ENCODE assay signal across 8 cellular contexts in genomic region chr1:206505702-206506375, GRCh38. TPM values are rescaled to one million over a fixed set of nuclear protein-coding genes. Genes with fewer than 3 reads are reported as not detected.
DNase-seq lines count a peak whose midpoint lies in the region; ATAC-seq and TF ChIP-seq lines count a peak whose summit lies in the region.

No MANE protein-coding gene starts in this region.

- TF ChIP-seq POLR2A in heart left ventricle (IDR thresholded peaks at IDR 0.05) = no peak

- H3K27me3 ChIP-seq in heart left ventricle (peaks cover 0 to 32% (median 0%) of the 10 kb centered on the region in 9 donors), foreskin keratinocyte (no peaks in the 10 kb centered on the region), colonic mucosa (peaks cover 24% of the 10 kb centered on the region), MG63 (no peaks in the 10 kb centered on the region)

- WGBS in heart left ventricle, 4 donors = 81 to 90% (median 88%) methylated on average over 10 of the region's 10 CpGs

- H3K27ac Mint-ChIP-seq in type B pancreatic cell = no peak overlapping the region

- no peak overlapping the region for H3K27ac ChIP-seq in heart left ventricle
- H3K27ac ChIP-seq in VCaP = no peak overlapping the region
- no peak overlapping the region for H3K27ac ChIP-seq in foreskin keratinocyte
- no peak overlapping the region for H3K27ac ChIP-seq in colonic mucosa

- H3K4me1 Mint-ChIP-seq in type B pancreatic cell (ENCODE audit: unreplicated experiment) = peaks cover 17% of the 10 kb centered on the region

- ATAC-seq in heart left ventricle (no peak), left ventricle myocardium superior (no peak), foreskin keratinocyte (no peak)

- H3K4me3 ChIP-seq in heart left ventricle (no peak overlapping the region), colonic mucosa (no peak overlapping the region), MG63 (no peak overlapping the region)

- H3K4me3 Mint-ChIP-seq in type B pancreatic cell = peak overlapping the region; percentile 76

- H3K36me3 Mint-ChIP-seq in type B pancreatic cell = no peaks in the 10 kb centered on the region

- H3K36me3 ChIP-seq in heart left ventricle (no peaks in the 10 kb centered on the region), colonic mucosa (no peaks in the 10 kb centered on the region), MG63 (no peaks in the 10 kb centered on the region; the same call in 1 of the 2 replicates)

- H3K27me3 Mint-ChIP-seq in type B pancreatic cell = peaks cover 89% of the 10 kb centered on the region

- peak in 1 of 5 donors; percentile 5 for DNase-seq in heart left ventricle
- no peak for DNase-seq in left ventricle myocardium superior
- DNase-seq in foreskin keratinocyte = no peak
- DNase-seq in type B pancreatic cell (ENCODE audit: extremely low spot score, unreplicated experiment) = no peak
- DNase-seq in NCI-H82 (lab: John Stamatoyannopoulos, UW) = no peak
- DNase-seq in colonic mucosa = no peak
- DNase-seq in MG63 = no peak

- TF ChIP-seq CTCF in heart left ventricle (IDR thresholded peaks at IDR 0.05) (peak in 7 of 12 donors; percentile 13 to 47 (median 32)), VCaP (conservative IDR thresholded peaks at IDR 0.05) (peak; percentile 64), foreskin keratinocyte (conservative IDR thresholded peaks at IDR 0.05) (peak; percentile 78), type B pancreatic cell (conservative IDR thresholded peaks at IDR 0.05) (peak; percentile 64), colonic mucosa (IDR thresholded peaks at IDR 0.05) (no peak)

- H3K4me1 ChIP-seq in heart left ventricle (peaks cover 0 to 73% (median 33%) of the 10 kb centered on the region in 12 donors), foreskin keratinocyte (peaks cover 6% of the 10 kb centered on the region), colonic mucosa (no peaks in the 10 kb centered on the region)

- intact Hi-C loops in heart left ventricle (cut with DNase I) = loop anchor here in 2 of 10 donors (5.0 kb wide), 1 partner anchor 36 kb away; no protein-coding TSS in a partner anchor
- intact Hi-C loops in left ventricle myocardium superior (cut with micrococcal nuclease) = no loop called here
- intact Hi-C loops in colonic mucosa (cut with DNase I) = no loop called here

- H3K9me3 Mint-ChIP-seq in type B pancreatic cell = no peaks in the 10 kb centered on the region

- H3K9me3 ChIP-seq in heart left ventricle (no peaks in the 10 kb centered on the region), colonic mucosa (no peaks in the 10 kb centered on the region), MG63 (no peaks in the 10 kb centered on the region)

- H3K9ac ChIP-seq in colonic mucosa (ENCODE audit: low read depth in 2 of 2, low read length in 2 of 2) = no peak overlapping the region

RNA-seq across cellular contexts. Expression of gene RASSF5, which starts 1.5 kb away (rescaled TPM):
- 10 to 100 TPM in 2 of 9 donors, 1 to 10 TPM in 7; 3.2 to 27.4 (median 5.8) TPM for total RNA-seq in heart left ventricle
- 1 to 10 TPM; 1.3 to 1.8 TPM for polyA plus RNA-seq in heart left ventricle
- total RNA-seq in left ventricle myocardium superior = 4.2 TPM
- total RNA-seq in foreskin keratinocyte = 2.4 and 2.8 TPM in 2 replicates
- polyA plus RNA-seq in foreskin keratinocyte = 1.4 and 1.8 TPM in 2 replicates
- total RNA-seq in type B pancreatic cell (ENCODE audit: low replicate concordance) = 3.8 and 5.9 TPM in 2 replicates
- total RNA-seq in colonic mucosa = 1 to 10 TPM; 4.9 to 5.4 TPM
- 0.12 and 1.3 TPM in 2 replicates for total RNA-seq in MG63 (2014; rRNA removed; shearing (Covaris generic); ENCODE audit: low replicate concordance)

RNA-seq across cellular contexts. Expression of gene IKBKE, which starts 35.6 kb away (rescaled TPM):
- total RNA-seq in heart left ventricle = 10 to 100 TPM in 1 of 9 donors, 1 to 10 TPM in 6, under 1 TPM in 2; 0.62 to 10.8 (median 1.1) TPM
- polyA plus RNA-seq in heart left ventricle = under 1 TPM; 0.27 to 0.97 TPM
- total RNA-seq in left ventricle myocardium superior = 0.64 TPM
- 14.2 and 15.1 TPM in 2 replicates for total RNA-seq in foreskin keratinocyte
- 10.0 and 10.8 TPM in 2 replicates for polyA plus RNA-seq in foreskin keratinocyte
- 10.7 and 13.4 TPM in 2 replicates for total RNA-seq in type B pancreatic cell (ENCODE audit: low replicate concordance)
- 10 to 100 TPM; 15.9 to 28.4 TPM for total RNA-seq in colonic mucosa
- 5.5 and 12.9 TPM in 2 replicates for total RNA-seq in MG63 (2014; rRNA removed; shearing (Covaris generic); ENCODE audit: low replicate concordance)
